Comparison of ENCODE assay signal across 22 cellular contexts in genomic region chr1:70877343-70877742, GRCh38.
"Had no signal": no experiment of that assay in that cellular context is flagged by ENCODE, and none has a peak within 500 bp of the region (broad histone marks: within the 10 kb centered on the region; RNA-seq: fewer than 3 reads in every experiment).

No MANE protein-coding gene starts in this region.

- H3K4me1 ChIP-seq: colonic mucosa, esophagus squamous epithelium, gastrocnemius medialis, left lung, lower lobe of right lung had no signal

- H3K27ac ChIP-seq: colonic mucosa, epithelial cell of prostate, esophagus squamous epithelium, gastrocnemius medialis, heart right ventricle, left lung, lower lobe of right lung had no signal

- H3K27me3 ChIP-seq: colonic mucosa, esophagus squamous epithelium, gastrocnemius medialis, heart right ventricle, left lung had no signal

- H3K36me3 ChIP-seq: colonic mucosa, esophagus squamous epithelium, gastrocnemius medialis, heart right ventricle, left lung, lower lobe of right lung had no signal

- ATAC-seq: effector memory CD8-positive, alpha-beta T cell; esophagus mucosa; gastrocnemius medialis; heart right ventricle; left cardiac atrium; left lung; left ventricle myocardium superior; lower lobe of right lung; mucosa of descending colon had no signal

- H3K9me3 ChIP-seq: colonic mucosa, esophagus squamous epithelium, gastrocnemius medialis, left lung, lower lobe of right lung, mucosa of descending colon had no signal

- DNase-seq: colonic mucosa; cortex of kidney; effector CD8-positive, alpha-beta T cell; effector memory CD8-positive, alpha-beta T cell; endodermal cell; esophagus squamous epithelium; foreskin fibroblast; foreskin melanocyte; gastrocnemius medialis; glutamatergic neuron; head of caudate nucleus; heart right ventricle; hippocampal formation; left cardiac atrium; left lung; left ventricle myocardium superior; lower lobe of right lung; mesenchymal stem cell; mucosa of descending colon; naive B cell had no signal

- H3K4me3 ChIP-seq: colonic mucosa, esophagus squamous epithelium, gastrocnemius medialis, heart right ventricle, left lung, lower lobe of right lung, mucosa of descending colon had no signal
